8 cellular contexts compared by ENCODE assay signal in the genomic region with DNA sequence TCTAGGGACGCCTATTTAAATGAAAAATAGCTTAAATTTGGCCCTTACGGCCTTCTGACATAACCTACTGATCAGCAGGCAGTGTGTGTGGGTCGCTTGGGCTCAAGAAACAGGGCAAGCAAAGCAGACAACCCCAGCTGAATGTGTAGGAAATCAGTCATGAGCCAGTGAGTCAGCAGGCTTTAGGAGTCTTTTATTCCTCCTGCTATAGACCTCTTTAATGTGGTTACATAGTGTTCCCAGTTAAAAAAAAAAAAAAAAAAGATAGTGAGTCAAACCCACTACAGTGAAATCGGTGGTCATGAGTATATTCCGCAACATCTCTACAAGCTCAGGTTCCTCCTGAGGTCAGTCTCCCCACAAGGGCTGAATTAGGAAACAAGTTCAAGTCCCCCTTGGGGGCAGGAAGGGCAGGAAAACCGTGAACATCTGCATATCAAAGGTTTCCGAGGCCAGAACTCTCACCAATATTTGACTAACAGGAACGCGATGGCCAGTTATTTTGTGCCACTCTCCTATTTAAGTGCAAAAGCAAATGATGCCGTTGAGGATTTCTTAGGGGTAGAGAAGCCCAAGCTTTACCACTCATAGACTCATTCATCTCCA. TPM values are rescaled to one million over a fixed set of nuclear protein-coding genes. Genes with fewer than 3 reads are reported as not detected.
DNase-seq lines count a peak whose midpoint lies in the region; ATAC-seq lines count a peak whose summit lies in the region.

No MANE protein-coding gene starts in this region.

- H2BK12ac ChIP-seq in trophoblast cell (ENCODE audit: low read length) = no peak overlapping the region

- no peaks in the 10 kb centered on the region for H3K79me2 ChIP-seq in trophoblast cell (ENCODE audit: control insufficient read depth, insufficient read depth, low read length, poor library complexity)

- no peaks in the 10 kb centered on the region for H3K4me1 ChIP-seq in trophoblast cell (ENCODE audit: control insufficient read depth in 1 of 2, insufficient read depth in 2 of 2, low read length in 2 of 2)

- CTCF ChIA-PET in T-cell (lab: Charles Lee) = interaction anchor here in 1 of 2 donors (0.6 to 0.7 kb wide), 2 partner anchors 22 to 546 kb away, joined by 5 read pairs; no protein-coding TSS in a partner anchor

- peaks cover 22 to 28% (median 25%) of the 10 kb centered on the region in 3 donors for H3K4me1 Mint-ChIP-seq in T-cell

- ATAC-seq in T-cell (replicated peaks in 1 of 4) (peak; percentile 52 to 89 (median 80)), GM21717 (IDR thresholded peaks at IDR 0.05; ENCODE audit: unreplicated experiment) (no peak)

- peaks cover 3% of the 10 kb centered on the region for H3K9me3 ChIP-seq in trophoblast cell (ENCODE audit: insufficient read depth, low read depth, low read length)

- H3K27me3 ChIP-seq in trophoblast cell (ENCODE audit: insufficient read depth, low read length) = no peaks in the 10 kb centered on the region

- H4K12ac ChIP-seq in trophoblast cell (ENCODE audit: low read depth, low read length) = no peak overlapping the region

- no peak overlapping the region for H2BK5ac ChIP-seq in trophoblast cell (ENCODE audit: low read depth, low read length, poor library complexity)

- DNase-seq in HCEC 1CT (peak; percentile 88), T-cell (peak in 3 of 34 experiments; percentile 17 to 31 (median 26)), dedifferentiated amniotic fluid mesenchymal stem cell (ENCODE audit: extremely low spot score) (peak; percentile 44), trophoblast cell (peak; percentile 15 to 52), GM19238 (ENCODE audit: insufficient read length, low spot score) (no peak), cortex of kidney (lab: John Stamatoyannopoulos, UW) (no peak), DMS79 (lab: John Stamatoyannopoulos, UW) (no peak)

- POLR2A ChIA-PET in T-cell (lab: Charles Lee) = interaction anchor here (0.6 kb wide), 3 partner anchors 8 to 57 kb away, joined by 3 to 4 read pairs (median 3); no protein-coding TSS in a partner anchor

- H3K79me1 ChIP-seq in trophoblast cell (ENCODE audit: low read length) = no peaks in the 10 kb centered on the region

- H4K91ac ChIP-seq in trophoblast cell (ENCODE audit: low read depth, low read length) = no peak overlapping the region

- WGBS in trophoblast cell (ENCODE audit: extremely low coverage, insufficient coverage, insufficient read length) = no CpG with 5 or more reads among the region's 10 CpGs

- H3K4ac ChIP-seq in trophoblast cell (ENCODE audit: low read depth, low read length) = no peak overlapping the region

- no peak overlapping the region for H3K23ac ChIP-seq in trophoblast cell (ENCODE audit: low read length)

- H3K14ac ChIP-seq in trophoblast cell (ENCODE audit: low read length) = no peak overlapping the region

- H2BK120ac ChIP-seq in trophoblast cell (ENCODE audit: insufficient read depth, low read length, poor library complexity) = no peak overlapping the region

- H2AFZ ChIP-seq in trophoblast cell (ENCODE audit: insufficient read depth, low read length, poor library complexity) = no peak overlapping the region

- H3K4me3 ChIP-seq in trophoblast cell (ENCODE audit: low read depth, low read length) = no peak overlapping the region

- H3K27ac Mint-ChIP-seq in T-cell = peak overlapping the region in 1 of 2 donors; percentile 35

- H3K36me3 ChIP-seq in trophoblast cell (ENCODE audit: control insufficient read depth in 1 of 2, insufficient read depth in 2 of 2, low read length in 2 of 2) = no peaks in the 10 kb centered on the region

- no peak overlapping the region for H2AK5ac ChIP-seq in trophoblast cell (ENCODE audit: low read length)

- no peaks in the 10 kb centered on the region for H3K27me3 Mint-ChIP-seq in T-cell

- H4K8ac ChIP-seq in trophoblast cell (ENCODE audit: low read depth, low read length) = no peak overlapping the region

- no peaks in the 10 kb centered on the region for H3K9me3 Mint-ChIP-seq in T-cell

- no peak overlapping the region for H3K4me2 ChIP-seq in trophoblast cell (ENCODE audit: low read length)

- no peak overlapping the region for H3K9ac ChIP-seq in trophoblast cell (ENCODE audit: low read length)

- no peak overlapping the region for H3K4me3 Mint-ChIP-seq in T-cell

- no peak overlapping the region for H3K18ac ChIP-seq in trophoblast cell (ENCODE audit: low read length)

- no peak overlapping the region for H3K27ac ChIP-seq in trophoblast cell (ENCODE audit: low read depth, low read length)

- peaks cover 22% of the 10 kb centered on the region for H3K36me3 Mint-ChIP-seq in T-cell

RNA-seq across cellular contexts. Expression of a gene that starts 32.7 kb away (rescaled TPM):
- total RNA-seq in T-cell = 10 to 100 TPM in 3 of 5 donors, 1 to 10 TPM in 2; 8.6 to 13.7 (median 11.3) TPM
- polyA plus RNA-seq in trophoblast cell (2013) = 5.9 and 6.4 TPM in 2 replicates

RNA-seq across cellular contexts. Expression of a gene that starts 59.2 kb away (rescaled TPM):
- 1 to 10 TPM; 1.5 to 7.8 (median 3.0) TPM for total RNA-seq in T-cell
- 29.0 and 31.5 TPM in 2 replicates for polyA plus RNA-seq in trophoblast cell (2013)

Comparison
In these comparisons a context has a peak if more than half of its experiments do, and no peak if none do; other contexts are left out.
1. DNase-seq: peak in HCEC 1CT (single experiment), dedifferentiated amniotic fluid mesenchymal stem cell (single experiment) and trophoblast cell (2 of 2); none in GM19238 (single experiment), cortex of kidney (single experiment) and DMS79 (single experiment).